Comparison of ENCODE assay signal across 16 cellular contexts in genomic region chr2:175137793-175138192, GRCh38.
"Had no signal": no experiment of that assay in that cellular context is flagged by ENCODE, and none has a peak within 500 bp of the region (broad histone marks: within the 10 kb centered on the region; RNA-seq: fewer than 3 reads in every experiment).

No MANE protein-coding gene starts in this region.

- H3K4me2 ChIP-seq: smooth muscle cell had no signal

- H3K9me3 ChIP-seq: colonic mucosa, heart left ventricle, neutrophil had no signal

- H3K27ac ChIP-seq: colonic mucosa, heart left ventricle, neutrophil had no signal

- ATAC-seq: heart left ventricle; naive thymus-derived CD4-positive, alpha-beta T cell had no signal

- DNase-seq: colonic mucosa; effector CD4-positive, alpha-beta T cell; endodermal cell; erythroblast; foreskin melanocyte; heart left ventricle; hippocampal formation; mesendoderm; naive thymus-derived CD4-positive, alpha-beta T cell; posterior cingulate gyrus; stimulated activated CD4-positive, alpha-beta T cell treated with anti-CD3 and anti-CD28 coated beads, Interleukin-2, amount 100 ng/mL, for 48 hours; stimulated activated naive CD4-positive, alpha-beta T cell treated with Interleukin-2 at 50 U/mL for 16 hours; trophoblast cell had no signal

- FAIRE-seq: endothelial cell of umbilical vein had no signal

- H3K4me3 ChIP-seq: colonic mucosa, heart left ventricle, smooth muscle cell had no signal

- H3K27me3 ChIP-seq: colonic mucosa, heart left ventricle, neutrophil had no signal
